Comparison of ENCODE assay signal across 7 cellular contexts in the genomic region with DNA sequence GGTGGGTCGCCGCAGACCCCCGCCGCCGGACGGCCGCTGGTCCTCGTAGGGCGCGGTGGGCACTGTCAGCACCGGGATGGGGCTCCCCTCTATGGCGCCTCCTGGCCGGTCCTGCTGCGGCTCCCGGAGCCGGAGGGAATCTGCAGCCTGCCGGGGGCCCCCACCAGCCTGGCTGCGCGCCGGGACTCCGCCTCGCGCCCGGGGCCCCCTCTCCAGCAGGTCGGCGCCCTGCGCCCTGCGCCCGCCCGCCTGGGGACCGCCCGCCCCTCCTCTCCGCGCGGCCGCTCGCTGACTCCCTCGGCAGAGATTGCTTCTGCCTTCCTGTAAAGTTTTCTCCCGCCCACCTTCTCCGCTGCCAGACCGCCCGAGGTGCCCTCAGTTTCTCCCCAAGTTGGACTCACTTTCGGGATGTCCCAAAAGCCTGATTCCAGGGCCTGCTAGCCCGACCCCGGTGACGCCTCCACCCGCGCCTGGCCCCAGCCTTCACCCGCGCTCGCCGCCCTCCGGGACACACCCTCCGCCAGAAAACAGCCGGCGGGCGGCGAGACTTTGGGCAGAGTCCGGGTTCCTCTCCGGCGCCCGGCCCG. TPM values are rescaled to one million over a fixed set of nuclear protein-coding genes. Genes with fewer than 3 reads are reported as not detected.
DNase-seq lines count a peak whose midpoint lies in the region; ATAC-seq, FAIRE-seq and TF ChIP-seq lines count a peak whose summit lies in the region.
"Not testable (repeated sequence)": the region's sequence is repeated elsewhere in the genome, so short reads cannot be mapped to it uniquely, and the experiment has no call there.

No MANE protein-coding gene starts in this region.

- peak overlapping the region; percentile 72 for H3K27ac ChIP-seq in keratinocyte (ENCODE audit: control insufficient read depth, insufficient read depth, low read length)
- H3K27ac ChIP-seq in prostate gland, result not testable (repeated sequence)

- ATAC-seq in GM18511 (IDR thresholded peaks at IDR 0.05; ENCODE audit: unreplicated experiment), result peak; percentile 81

- H3K79me2 ChIP-seq in keratinocyte (ENCODE audit: control insufficient read depth, insufficient read depth, low read length), result not testable (repeated sequence)

- H3K4me1 ChIP-seq in keratinocyte (ENCODE audit: control insufficient read depth, extremely low read depth, insufficient read depth, low read length); prostate gland (replicated peaks): not testable (repeated sequence)

- peak overlapping the region; percentile 76 for H3K9ac ChIP-seq in keratinocyte (ENCODE audit: control insufficient read depth, extremely low read depth, insufficient read depth, low read length)

- not testable (repeated sequence) for H3K9me3 ChIP-seq in keratinocyte (ENCODE audit: control insufficient read depth, low read depth, low read length); prostate gland

- H3K9me3 Mint-ChIP-seq in HFFc6; endothelial cell (ENCODE audit: unreplicated experiment): not testable (repeated sequence)

- H3K36me3 Mint-ChIP-seq in HFFc6 (ENCODE audit: low read depth); endothelial cell (ENCODE audit: low read depth, unreplicated experiment): not testable (repeated sequence)

- H3K27ac Mint-ChIP-seq in HFFc6, result peak overlapping the region; percentile 96
- not testable (repeated sequence) for H3K27ac Mint-ChIP-seq in endothelial cell (ENCODE audit: unreplicated experiment)

- intact Hi-C loops in prostate gland (cut with DNase I), result not testable (repeated sequence)

- H3K9me1 ChIP-seq in keratinocyte (ENCODE audit: control insufficient read depth, extremely low read depth, insufficient read depth, low read length), result not testable (repeated sequence)

- not testable (repeated sequence) for H4K20me1 ChIP-seq in keratinocyte (ENCODE audit: control insufficient read depth, extremely low read depth, insufficient read depth, low read length)

- 2% methylated on average over 63 of the region's 63 CpGs for WGBS in prostate gland

- H3K27me3 Mint-ChIP-seq in HFFc6 (ENCODE audit: insufficient read depth), result not testable (repeated sequence)
- H3K27me3 Mint-ChIP-seq in endothelial cell (ENCODE audit: unreplicated experiment), result peaks cover 14% of the 10 kb centered on the region

- H2AFZ ChIP-seq in keratinocyte (ENCODE audit: control insufficient read depth, low read length), result peak overlapping the region; percentile 68

- not testable (repeated sequence) for H3K27me3 ChIP-seq in keratinocyte (ENCODE audit: control insufficient read depth, extremely low read depth, insufficient read depth, low read length); prostate gland (replicated peaks; ENCODE audit: insufficient read depth)

- peaks cover 39% of the 10 kb centered on the region for H3K4me1 Mint-ChIP-seq in HFFc6 (ENCODE audit: low read depth)
- H3K4me1 Mint-ChIP-seq in endothelial cell (ENCODE audit: unreplicated experiment), result not testable (repeated sequence)

- H3K4me3 ChIP-seq in Jurkat, Clone E6-1 (ENCODE audit: low read length), result peak overlapping the region; percentile 13; the same call in 1 of the 2 replicates
- H3K4me3 ChIP-seq in keratinocyte (ENCODE audit: control insufficient read depth in 2 of 3, extremely low read depth in 1 of 3, insufficient read depth in 2 of 3, low read depth in 1 of 3, low read length in 3 of 3), result peak overlapping the region; percentile 57 to 70 (median 67)
- H3K4me3 ChIP-seq in prostate gland, result peak overlapping the region; percentile 37 to 47

- DNase-seq in HFFc6, result peak; percentile 16
- DNase-seq in Jurkat, Clone E6-1 (ENCODE audit: low read depth, low spot score); keratinocyte (ENCODE audit: low read depth, low spot score): not testable (repeated sequence)
- peak; percentile 14 for DNase-seq in activated T-cell treated with anti-CD3 and anti-CD28 coated beads for 48 hours (ENCODE audit: low read depth)
- DNase-seq in endothelial cell (ENCODE audit: low spot score), result peak; percentile 38
- peak; percentile 6 for DNase-seq in prostate gland (ENCODE audit: low spot score)

- TF ChIP-seq POLR2A in prostate gland (IDR thresholded peaks at IDR 0.05), result not testable (repeated sequence)

- not testable (repeated sequence) for FAIRE-seq in keratinocyte (lab: Jason Lieb, UNC)

- dilution Hi-C loops in keratinocyte (cut with MboI; ENCODE audit: extremely low pct_ligation_motif_present, low sequenced_read_pairs), result not testable (repeated sequence)

- H3K36me3 ChIP-seq in keratinocyte (ENCODE audit: control insufficient read depth in 2 of 2, extremely low read depth in 1 of 2, insufficient read depth in 2 of 2, low read length in 2 of 2); prostate gland: not testable (repeated sequence)

- H3K4me2 ChIP-seq in keratinocyte (ENCODE audit: control insufficient read depth, extremely low read depth, insufficient read depth, low read depth, low read length), result peak overlapping the region; percentile 62

- TF ChIP-seq CTCF in HFFc6 (IDR thresholded peaks at IDR 0.05); endothelial cell (IDR thresholded peaks at IDR 0.05; ENCODE audit: unreplicated experiment); keratinocyte (optimal IDR thresholded peaks at IDR 0.05 in 1 of 3, IDR thresholded peaks at IDR 0.05 in 1 of 3, conservative IDR thresholded peaks at IDR 0.05 in 1 of 3; ENCODE audit: extremely low read depth in 1 of 3, insufficient read depth in 2 of 3, low read length in 3 of 3); prostate gland (IDR thresholded peaks at IDR 0.05): not testable (repeated sequence)

- H3K4me3 Mint-ChIP-seq in HFFc6 (peak overlapping the region; percentile 92), endothelial cell (ENCODE audit: unreplicated experiment) (peak overlapping the region; percentile 80)

RNA-seq across cellular contexts. Expression of gene FOXD4L6, which starts 54.0 kb away (rescaled TPM):
- total RNA-seq in HFFc6 (2021; fragmentation: NEBNext Ultra II Directional; extraction: Animal tissue kit (Norgen Biotek cat#: 25700)), result not detected
- polyA plus RNA-seq in Jurkat, Clone E6-1 (2012; ENCODE audit: insufficient read depth, insufficient read length), result not detected
- not detected for total RNA-seq in endothelial cell (ENCODE audit: unreplicated experiment)
- polyA plus RNA-seq in keratinocyte, result 0.03 to 0.19 TPM in 2 of 3 replicates, not detected in the other
- not detected for polyA plus RNA-seq in keratinocyte (2011; ENCODE audit: low read depth)
- polyA plus RNA-seq in keratinocyte (2011; cell fraction: cytosol; rRNA removed), result not detected in 2 replicates
- 0.24 and 0.34 TPM in 2 replicates for polyA plus RNA-seq in keratinocyte (2011; cell fraction: nucleus; rRNA removed)
- not detected in 2 replicates for polyA plus RNA-seq in keratinocyte (2012; ENCODE audit: low replicate concordance)
- polyA minus RNA-seq in keratinocyte, result 0.33 to 0.40 TPM in 2 of 3 replicates, not detected in the other
- not detected for polyA minus RNA-seq in keratinocyte (2011; cell fraction: cytosol; rRNA and poly(A)+ RNA removed)
- polyA minus RNA-seq in keratinocyte (2011; cell fraction: nucleus; rRNA and poly(A)+ RNA removed), result 0.39 and 0.63 TPM in 2 replicates
- under 1 TPM in 1 of 2 donors, not detected in 1; 0.09 TPM for total RNA-seq in prostate gland

Comparison
In these comparisons a context has a peak if more than half of its experiments do, and no peak if none do; other contexts are left out.
1. H3K4me3 ChIP-seq: peak in every context shown above with its lines; median percentile 67 in keratinocyte; 42 in prostate gland; 13 in Jurkat, Clone E6-1.